Comparison of ENCODE assay signal across 8 cellular contexts in the genomic region with DNA sequence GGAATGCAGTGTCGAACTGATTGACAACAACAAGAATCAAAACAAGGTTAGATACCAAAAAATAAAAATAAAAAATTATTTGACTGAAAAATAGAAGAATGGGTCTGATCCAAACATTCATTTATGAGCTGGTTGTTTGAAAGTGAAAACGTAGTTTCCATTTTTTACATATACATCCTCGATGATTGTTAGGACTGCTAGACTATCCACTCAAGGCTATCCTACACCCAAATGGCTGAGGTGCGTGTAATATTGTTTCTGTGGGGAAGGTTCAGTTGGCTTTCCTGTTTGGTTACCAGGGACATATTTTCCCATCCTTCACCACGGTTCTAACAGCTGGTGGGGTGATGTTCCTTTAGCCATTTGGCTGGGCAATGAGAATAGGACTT.
DNase-seq lines count a peak whose midpoint lies in the region; ATAC-seq lines count a peak whose summit lies in the region.

No MANE protein-coding gene starts in this region.

- H3K4me3 Mint-ChIP-seq in activated CD8-positive, alpha-beta T cell treated with anti-CD3 and anti-CD28 coated beads, Interleukin-2, amount 10 ng/mL, durations not matched to agents 7 days and 5 days, result peak overlapping the region; percentile 65
- peak overlapping the region; percentile 72 for H3K4me3 Mint-ChIP-seq in natural killer cell treated with Interleukin-12 subunit alpha and Interleukin-12 subunit beta and Interleukin-15 and Interleukin-18, amount 100 ng/mL, for 72 hours

- no peaks in the 10 kb centered on the region for H3K27me3 Mint-ChIP-seq in activated CD8-positive, alpha-beta T cell treated with anti-CD3 and anti-CD28 coated beads, Interleukin-2, amount 10 ng/mL, durations not matched to agents 7 days and 5 days (ENCODE audit: low read depth)
- peaks cover 16 to 19% of the 10 kb centered on the region in 2 donors for H3K27me3 Mint-ChIP-seq in natural killer cell treated with Interleukin-12 subunit alpha and Interleukin-12 subunit beta and Interleukin-15 and Interleukin-18, amount 100 ng/mL, for 72 hours

- peak overlapping the region; percentile 78 for H3K27ac Mint-ChIP-seq in activated CD8-positive, alpha-beta T cell treated with anti-CD3 and anti-CD28 coated beads, Interleukin-2, amount 10 ng/mL, durations not matched to agents 7 days and 5 days
- H3K27ac Mint-ChIP-seq in natural killer cell treated with Interleukin-12 subunit alpha and Interleukin-12 subunit beta and Interleukin-15 and Interleukin-18, amount 100 ng/mL, for 72 hours, result peak overlapping the region; percentile 58 to 92

- peaks cover 38% of the 10 kb centered on the region for H3K9me3 Mint-ChIP-seq in activated CD8-positive, alpha-beta T cell treated with anti-CD3 and anti-CD28 coated beads, Interleukin-2, amount 10 ng/mL, durations not matched to agents 7 days and 5 days (ENCODE audit: insufficient read depth)
- peaks cover 7% of the 10 kb centered on the region for H3K9me3 Mint-ChIP-seq in natural killer cell treated with Interleukin-12 subunit alpha and Interleukin-12 subunit beta and Interleukin-15 and Interleukin-18, amount 100 ng/mL, for 72 hours

- peak; percentile 13 for ATAC-seq in GM18508 (IDR thresholded peaks at IDR 0.05; ENCODE audit: insufficient read depth, unreplicated experiment)
- peak; percentile 3 for ATAC-seq in HG02798 (IDR thresholded peaks at IDR 0.05; ENCODE audit: poor library complexity, unreplicated experiment)
- ATAC-seq in activated CD8-positive, alpha-beta T cell treated with anti-CD3 and anti-CD28 coated beads, Interleukin-2, amount 10 ng/mL, durations not matched to agents 7 days and 5 days, result peak; percentile 15
- no peak for ATAC-seq in natural killer cell treated with Interleukin-12 subunit alpha and Interleukin-12 subunit beta and Interleukin-15 and Interleukin-18, amount 100 ng/mL, for 72 hours

- H3K36me3 Mint-ChIP-seq in activated CD8-positive, alpha-beta T cell treated with anti-CD3 and anti-CD28 coated beads, Interleukin-2, amount 10 ng/mL, durations not matched to agents 7 days and 5 days (ENCODE audit: low read depth), result peaks cover 16% of the 10 kb centered on the region
- peaks cover 23% of the 10 kb centered on the region for H3K36me3 Mint-ChIP-seq in natural killer cell treated with Interleukin-12 subunit alpha and Interleukin-12 subunit beta and Interleukin-15 and Interleukin-18, amount 100 ng/mL, for 72 hours

- POLR2A ChIA-PET in activated CD8-positive, alpha-beta T cell treated with anti-CD3 and anti-CD28 coated beads, Interleukin-2, amount 10 ng/mL, durations not matched to agents 7 days and 5 days (lab: Charles Lee), result no interaction called here

- CTCF ChIA-PET in activated CD8-positive, alpha-beta T cell treated with anti-CD3 and anti-CD28 coated beads, Interleukin-2, amount 10 ng/mL, durations not matched to agents 7 days and 5 days (lab: Charles Lee), result interaction anchor here (0.6 to 2.4 kb wide), 4 partner anchors 19 to 150 kb away, joined by 3 to 7 read pairs (median 3); no protein-coding TSS in a partner anchor

- peaks cover 22% of the 10 kb centered on the region for H3K4me1 Mint-ChIP-seq in activated CD8-positive, alpha-beta T cell treated with anti-CD3 and anti-CD28 coated beads, Interleukin-2, amount 10 ng/mL, durations not matched to agents 7 days and 5 days (ENCODE audit: low read depth)
- H3K4me1 Mint-ChIP-seq in natural killer cell treated with Interleukin-12 subunit alpha and Interleukin-12 subunit beta and Interleukin-15 and Interleukin-18, amount 100 ng/mL, for 72 hours (ENCODE audit: low read depth in 2 of 2), result peaks cover 14 to 15% of the 10 kb centered on the region in 2 donors

- DNase-seq in activated CD8-positive, alpha-beta T cell treated with anti-CD3 and anti-CD28 coated beads, Interleukin-2, amount 10 ng/mL, durations not matched to agents 7 days and 5 days, result no peak
- DNase-seq in natural killer cell treated with Interleukin-12 subunit alpha and Interleukin-12 subunit beta and Interleukin-15 and Interleukin-18, amount 100 ng/mL, for 72 hours (ENCODE audit: low spot score), result no peak
- DNase-seq in NCI-H524 treated with DMSO at 0.1 percent for 48 hours (lab: John Stamatoyannopoulos, UW) (no peak), NCI-H1436 treated with DMSO at 0.1 percent for 48 hours (lab: John Stamatoyannopoulos, UW) (no peak), kidney tubule cell (ENCODE audit: low spot score) (no peak), NOMO-1 (lab: John Stamatoyannopoulos, UW; ENCODE audit: unreplicated experiment in 2 of 2) (no peak)

Comparison
In these comparisons a context has a peak if more than half of its experiments do, and no peak if none do; other contexts are left out.
1. ATAC-seq: peak in GM18508 (single experiment), HG02798 (single experiment) and activated CD8-positive, alpha-beta T cell treated with anti-CD3 and anti-CD28 coated beads, Interleukin-2, amount 10 ng/mL, durations not matched to agents 7 days and 5 days (single experiment); none in natural killer cell treated with Interleukin-12 subunit alpha and Interleukin-12 subunit beta and Interleukin-15 and Interleukin-18, amount 100 ng/mL, for 72 hours (0 of 2).